Comparison of ENCODE assay signal across 8 cellular contexts in the genomic region with DNA sequence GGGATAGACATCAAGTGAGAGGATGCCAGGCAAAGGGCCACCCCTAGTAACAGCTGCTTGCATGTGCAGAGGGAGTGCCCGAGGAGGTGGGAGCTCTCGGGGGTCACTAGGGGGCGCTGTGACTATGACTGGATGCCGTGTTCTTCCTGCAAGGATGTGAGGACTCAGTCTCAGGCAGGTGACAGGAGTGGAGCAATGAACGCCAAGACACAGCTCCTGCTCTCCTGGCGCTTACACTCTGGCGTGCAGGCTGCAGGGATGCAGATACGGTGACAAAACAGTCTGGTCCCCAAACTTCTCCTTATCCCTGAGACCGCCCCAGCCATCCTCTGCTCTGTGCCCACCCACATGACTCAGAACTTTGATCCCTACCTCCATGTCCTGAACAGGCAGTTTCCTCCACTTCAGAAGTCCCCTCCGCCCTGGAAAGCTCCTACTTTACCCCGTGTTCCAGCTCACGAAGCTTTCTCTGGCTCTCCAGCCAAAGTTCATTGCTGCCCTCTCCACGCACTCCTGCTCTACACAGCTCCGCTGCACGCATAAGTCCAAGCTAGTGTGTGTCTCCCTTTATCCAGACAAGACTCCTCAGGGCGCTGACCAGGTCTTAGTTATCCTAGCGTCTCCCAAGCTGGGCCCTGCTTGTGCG. TPM values are rescaled to one million over a fixed set of nuclear protein-coding genes. Genes with fewer than 3 reads are reported as not detected.
DNase-seq lines count a peak whose midpoint lies in the region; ATAC-seq and TF ChIP-seq lines count a peak whose summit lies in the region.

No MANE protein-coding gene starts in this region.

- peak; percentile 44 to 74 (median 68) for TF ChIP-seq CTCF in heart left ventricle (IDR thresholded peaks at IDR 0.05)

- no peaks in the 10 kb centered on the region for H3K9me3 ChIP-seq in MG63
- H3K9me3 ChIP-seq in heart left ventricle: no peaks in the 10 kb centered on the region

- ATAC-seq in heart left ventricle (peak in 3 of 4 donors; percentile 48 to 66 (median 61)), HG02588 (IDR thresholded peaks at IDR 0.05; ENCODE audit: unreplicated experiment) (no peak)

- H3K36me3 ChIP-seq in MG63 (no peaks in the 10 kb centered on the region), heart left ventricle (no peaks in the 10 kb centered on the region)

- H3K4me1 ChIP-seq in heart left ventricle: peaks cover 0 to 11% (median 0%) of the 10 kb centered on the region in 12 donors

- no peak overlapping the region for H3K27ac Mint-ChIP-seq in activated naive CD8-positive, alpha-beta T cell treated with anti-CD3 and anti-CD28 coated beads for 36 hours

- intact Hi-C loops in heart left ventricle (cut with DNase I): loop anchor here in 9 of 10 donors (2.0 to 10.0 kb wide), 8 partner anchors 33 to 328 kb away; a partner anchor contains a TSS

- DNase-seq in SIG-M5 treated with dmso at 0.1 percent for 504 hours (lab: John Stamatoyannopoulos, UW; ENCODE audit: unreplicated experiment) (peak; percentile 64), SIG-M5 (lab: John Stamatoyannopoulos, UW) (no peak), MG63 (peak; percentile 67), SW 1271 (lab: John Stamatoyannopoulos, UW) (peak; percentile 11 to 38), heart left ventricle (peak; percentile 54 to 78 (median 59)), putamen (ENCODE audit: low spot score) (peak; percentile 37)
- peak; percentile 82 for DNase-seq in activated naive CD8-positive, alpha-beta T cell treated with anti-CD3 and anti-CD28 coated beads for 36 hours

- no peak overlapping the region for H3K4me3 Mint-ChIP-seq in activated naive CD8-positive, alpha-beta T cell treated with anti-CD3 and anti-CD28 coated beads for 36 hours

- H3K4me3 ChIP-seq in MG63 (no peak overlapping the region), heart left ventricle (no peak overlapping the region)

- H3K27ac ChIP-seq in heart left ventricle: no peak overlapping the region

- H3K27me3 ChIP-seq in MG63 (no peaks in the 10 kb centered on the region), heart left ventricle (peaks cover 0 to 20% (median 0%) of the 10 kb centered on the region in 9 donors)

- no peak for TF ChIP-seq POLR2A in heart left ventricle (IDR thresholded peaks at IDR 0.05)

- H3K4me1 Mint-ChIP-seq in activated naive CD8-positive, alpha-beta T cell treated with anti-CD3 and anti-CD28 coated beads for 36 hours: peaks cover 6% of the 10 kb centered on the region

- no peaks in the 10 kb centered on the region for H3K9me3 Mint-ChIP-seq in activated naive CD8-positive, alpha-beta T cell treated with anti-CD3 and anti-CD28 coated beads for 36 hours

- H3K36me3 Mint-ChIP-seq in activated naive CD8-positive, alpha-beta T cell treated with anti-CD3 and anti-CD28 coated beads for 36 hours: no peaks in the 10 kb centered on the region

- no peaks in the 10 kb centered on the region for H3K27me3 Mint-ChIP-seq in activated naive CD8-positive, alpha-beta T cell treated with anti-CD3 and anti-CD28 coated beads for 36 hours

- WGBS in heart left ventricle, 4 donors: 43 to 48% (median 46%) methylated on average over 17 to 18 of the region's 18 CpGs

RNA-seq across cellular contexts. Expression of a gene that starts 14.7 kb away (rescaled TPM):
- 0.49 TPM in 1 of 2 replicates, not detected in the other for total RNA-seq in MG63 (2014; rRNA removed; shearing (Covaris generic); ENCODE audit: low replicate concordance)
- under 1 TPM; 0.45 to 0.50 TPM for total RNA-seq in activated naive CD8-positive, alpha-beta T cell treated with anti-CD3 and anti-CD28 coated beads for 36 hours
- total RNA-seq in heart left ventricle: not detected
- polyA plus RNA-seq in heart left ventricle: not detected

RNA-seq across cellular contexts. Expression of a gene that starts 15.5 kb away (rescaled TPM):
- not detected in 2 replicates for total RNA-seq in MG63 (2014; rRNA removed; shearing (Covaris generic); ENCODE audit: low replicate concordance)
- total RNA-seq in activated naive CD8-positive, alpha-beta T cell treated with anti-CD3 and anti-CD28 coated beads for 36 hours: 1 to 10 TPM; 3.4 to 3.5 TPM
- 1 to 10 TPM in 3 of 9 donors, under 1 TPM in 5, not detected in 1; 0.20 to 3.4 (median 0.76) TPM for total RNA-seq in heart left ventricle
- polyA plus RNA-seq in heart left ventricle: under 1 TPM; 0.11 to 0.39 TPM

RNA-seq across cellular contexts. Expression of a gene that starts 30.8 kb away (rescaled TPM):
- total RNA-seq in MG63 (2014; rRNA removed; shearing (Covaris generic); ENCODE audit: low replicate concordance): not detected in 2 replicates
- total RNA-seq in activated naive CD8-positive, alpha-beta T cell treated with anti-CD3 and anti-CD28 coated beads for 36 hours: not detected
- total RNA-seq in heart left ventricle: not detected
- polyA plus RNA-seq in heart left ventricle: not detected

RNA-seq across cellular contexts. Expression of a gene that starts 34.9 kb away (rescaled TPM):
- 14.0 and 24.8 TPM in 2 replicates for total RNA-seq in MG63 (2014; rRNA removed; shearing (Covaris generic); ENCODE audit: low replicate concordance)
- 10 to 100 TPM; 12.1 to 13.2 TPM for total RNA-seq in activated naive CD8-positive, alpha-beta T cell treated with anti-CD3 and anti-CD28 coated beads for 36 hours
- total RNA-seq in heart left ventricle: 10 to 100 TPM; 18.0 to 29.2 (median 23.1) TPM
- 10 to 100 TPM; 14.7 to 21.3 TPM for polyA plus RNA-seq in heart left ventricle

RNA-seq across cellular contexts. Expression of a gene that starts 52.1 kb away (rescaled TPM):
- 44.9 and 75.8 TPM in 2 replicates for total RNA-seq in MG63 (2014; rRNA removed; shearing (Covaris generic); ENCODE audit: low replicate concordance)
- total RNA-seq in activated naive CD8-positive, alpha-beta T cell treated with anti-CD3 and anti-CD28 coated beads for 36 hours: 10 to 100 TPM; 39.8 to 41.7 TPM
- total RNA-seq in heart left ventricle: 10 to 100 TPM in 8 of 9 donors, 1 to 10 TPM in 1; 7.6 to 19.7 (median 14.7) TPM
- 10 to 100 TPM; 29.1 to 29.9 TPM for polyA plus RNA-seq in heart left ventricle
